Comparison of ENCODE assay signal across 1 cellular context in the genomic region with DNA sequence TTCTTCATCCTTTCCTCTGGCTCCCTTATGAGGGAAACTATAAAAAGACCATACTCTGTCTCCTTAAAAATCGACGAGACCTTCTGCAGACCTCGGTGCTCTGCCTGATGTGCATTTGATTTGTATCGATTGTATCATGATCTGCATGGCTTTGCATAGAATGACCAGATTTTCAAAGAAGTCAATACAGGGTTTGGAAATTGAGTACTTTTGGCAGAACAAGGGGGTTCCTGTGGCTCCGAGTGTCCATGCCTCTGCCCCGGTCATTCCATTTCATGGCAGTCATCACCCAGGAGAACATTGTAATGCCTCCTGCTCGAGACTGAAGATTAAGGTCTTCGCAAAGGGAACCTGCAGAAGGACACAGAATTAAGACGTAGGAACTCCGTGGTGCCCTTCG.
TF ChIP-seq lines count a peak whose summit lies in the region.

No MANE protein-coding gene starts in this region.

TF ChIP-seq in K562, 482 proteins besides CTCF, POLR2A, EP300 and RAD21 (continues in another document):
- TF ChIP-seq MTF1 (CRISPR knock-in tag; IDR thresholded peaks at IDR 0.05; ENCODE audit: borderline replicate concordance) (no peak), ZNF282 (CRISPR knock-in tag; IDR thresholded peaks at IDR 0.05) (no peak), FOXA3 (CRISPR knock-in tag; conservative IDR thresholded peaks at IDR 0.05 in 1 of 2, IDR thresholded peaks at IDR 0.05 in 1 of 2) (0 out of 4 replicates have a peak, but pooled peaks of 1 of the 2 experiments have one; percentile 6), ARHGAP35 (IDR thresholded peaks at IDR 0.05; ENCODE audit: partially characterized antibody) (no peak), KAT7 (CRISPR knock-in tag; IDR thresholded peaks at IDR 0.05; ENCODE audit: borderline replicate concordance) (peak; percentile 74; the same call in 1 of the 2 replicates), MLLT1 (IDR thresholded peaks at IDR 0.05) (peak in 1 of 2 experiments; percentile 27; a peak in 1 of 4 replicates), ZFX (CRISPR knock-in tag; IDR thresholded peaks at IDR 0.05) (peak; percentile 7; the same call in 1 of the 2 replicates), JUN (IDR thresholded peaks at IDR 0.05; ENCODE audit: borderline replicate concordance, low read depth, low read length) (no peak), JUN (CRISPR knock-in tag; IDR thresholded peaks at IDR 0.05; ENCODE audit: borderline replicate concordance) (0 out of 2 replicates have a peak, but pooled peaks have one; percentile 8), ZKSCAN8 (CRISPR knock-in tag; IDR thresholded peaks at IDR 0.05) (no peak), ZBTB1 (CRISPR knock-in tag; IDR thresholded peaks at IDR 0.05; ENCODE audit: borderline replicate concordance, low read depth) (0 out of 2 replicates have a peak, but pooled peaks have one; percentile 19), ZNF780A (CRISPR knock-in tag; IDR thresholded peaks at IDR 0.05) (no peak), ZNF12 (CRISPR knock-in tag; IDR thresholded peaks at IDR 0.05) (no peak), SRF (CRISPR knock-in tag; IDR thresholded peaks at IDR 0.05) (no peak), U2AF2 (optimal IDR thresholded peaks at IDR 0.05; ENCODE audit: low read depth, low read length) (no peak), MITF (IDR thresholded peaks at IDR 0.05) (no peak), KDM5B (IDR thresholded peaks at IDR 0.05; ENCODE audit: insufficient replicate concordance, low read depth, low read length) (no peak), MIER1 (IDR thresholded peaks at IDR 0.05; ENCODE audit: low read depth) (0 out of 2 replicates have a peak, but pooled peaks have one; percentile 16), SAP30 (IDR thresholded peaks at IDR 0.05; ENCODE audit: borderline replicate concordance, insufficient read depth, low read depth, low read length, poor library complexity, severe bottlenecking) (peak; percentile 35), CREB1 (IDR thresholded peaks at IDR 0.05) (0 out of 2 replicates have a peak, but pooled peaks have one; percentile 33), CREB1 (CRISPR knock-in tag; IDR thresholded peaks at IDR 0.05) (no peak), YY1 (IDR thresholded peaks at IDR 0.05; ENCODE audit: borderline replicate concordance in 1 of 3, control insufficient read depth in 1 of 3, extremely low read depth in 1 of 3, insufficient read depth in 3 of 3, insufficient read length in 1 of 3, insufficient replicate concordance in 2 of 3, low read depth in 1 of 3, low read length in 2 of 3) (peak in 1 of 3 experiments; percentile 7), ZBTB12 (CRISPR knock-in tag; IDR thresholded peaks at IDR 0.05) (no peak), JUND (IDR thresholded peaks at IDR 0.05; ENCODE audit: borderline replicate concordance, low read depth, low read length) (no peak), JUND (tag; IDR thresholded peaks at IDR 0.05; ENCODE audit: borderline replicate concordance, low read depth, low read length) (no peak), RBM39 (optimal IDR thresholded peaks at IDR 0.05; ENCODE audit: low read depth, low read length) (no peak), SMC3 (conservative IDR thresholded peaks at IDR 0.05; ENCODE audit: insufficient read depth, low read depth, low read length) (no peak), HNRNPL (IDR thresholded peaks at IDR 0.05; ENCODE audit: low read depth, low read length) (no peak), NCOA4 (IDR thresholded peaks at IDR 0.05; ENCODE audit: partially characterized antibody) (no peak), ZNF41 (CRISPR knock-in tag; conservative IDR thresholded peaks at IDR 0.05) (no peak), POLR3G (IDR thresholded peaks at IDR 0.05; ENCODE audit: extremely low read depth, insufficient read length, insufficient replicate concordance) (no peak), ZNF197 (CRISPR knock-in tag; IDR thresholded peaks at IDR 0.05; ENCODE audit: low read depth) (no peak), TCFL5 (CRISPR knock-in tag; conservative IDR thresholded peaks at IDR 0.05) (no peak), NR2C2 (CRISPR knock-in tag; IDR thresholded peaks at IDR 0.05) (no peak), NR2C2 (tag; IDR thresholded peaks at IDR 0.05) (peak; percentile 11; the same call in 1 of the 2 replicates), TCF7 (IDR thresholded peaks at IDR 0.05; ENCODE audit: borderline replicate concordance) (no peak), ZNF696 (CRISPR knock-in tag; conservative IDR thresholded peaks at IDR 0.05) (no peak), ILF3 (IDR thresholded peaks at IDR 0.05; ENCODE audit: borderline replicate concordance) (no peak), TGIF2 (CRISPR knock-in tag; IDR thresholded peaks at IDR 0.05) (no peak; the same call in 1 of the 2 replicates)
- TF ChIP-seq, protein P1, sequence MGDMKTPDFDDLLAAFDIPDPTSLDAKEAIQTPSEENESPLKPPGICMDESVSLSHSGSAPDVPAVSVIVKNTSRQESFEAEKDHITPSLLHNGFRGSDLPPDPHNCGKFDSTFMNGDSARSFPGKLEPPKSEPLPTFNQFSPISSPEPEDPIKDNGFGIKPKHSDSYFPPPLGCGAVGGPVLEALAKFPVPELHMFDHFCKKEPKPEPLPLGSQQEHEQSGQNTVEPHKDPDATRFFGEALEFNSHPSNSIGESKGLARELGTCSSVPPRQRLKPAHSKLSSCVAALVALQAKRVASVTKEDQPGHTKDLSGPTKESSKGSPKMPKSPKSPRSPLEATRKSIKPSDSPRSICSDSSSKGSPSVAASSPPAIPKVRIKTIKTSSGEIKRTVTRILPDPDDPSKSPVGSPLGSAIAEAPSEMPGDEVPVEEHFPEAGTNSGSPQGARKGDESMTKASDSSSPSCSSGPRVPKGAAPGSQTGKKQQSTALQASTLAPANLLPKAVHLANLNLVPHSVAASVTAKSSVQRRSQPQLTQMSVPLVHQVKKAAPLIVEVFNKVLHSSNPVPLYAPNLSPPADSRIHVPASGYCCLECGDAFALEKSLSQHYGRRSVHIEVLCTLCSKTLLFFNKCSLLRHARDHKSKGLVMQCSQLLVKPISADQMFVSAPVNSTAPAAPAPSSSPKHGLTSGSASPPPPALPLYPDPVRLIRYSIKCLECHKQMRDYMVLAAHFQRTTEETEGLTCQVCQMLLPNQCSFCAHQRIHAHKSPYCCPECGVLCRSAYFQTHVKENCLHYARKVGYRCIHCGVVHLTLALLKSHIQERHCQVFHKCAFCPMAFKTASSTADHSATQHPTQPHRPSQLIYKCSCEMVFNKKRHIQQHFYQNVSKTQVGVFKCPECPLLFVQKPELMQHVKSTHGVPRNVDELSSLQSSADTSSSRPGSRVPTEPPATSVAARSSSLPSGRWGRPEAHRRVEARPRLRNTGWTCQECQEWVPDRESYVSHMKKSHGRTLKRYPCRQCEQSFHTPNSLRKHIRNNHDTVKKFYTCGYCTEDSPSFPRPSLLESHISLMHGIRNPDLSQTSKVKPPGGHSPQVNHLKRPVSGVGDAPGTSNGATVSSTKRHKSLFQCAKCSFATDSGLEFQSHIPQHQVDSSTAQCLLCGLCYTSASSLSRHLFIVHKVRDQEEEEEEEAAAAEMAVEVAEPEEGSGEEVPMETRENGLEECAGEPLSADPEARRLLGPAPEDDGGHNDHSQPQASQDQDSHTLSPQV (IDR thresholded peaks at IDR 0.05): 0 out of 2 replicates have a peak, but pooled peaks have one; percentile 44
- TF ChIP-seq, protein P2, sequence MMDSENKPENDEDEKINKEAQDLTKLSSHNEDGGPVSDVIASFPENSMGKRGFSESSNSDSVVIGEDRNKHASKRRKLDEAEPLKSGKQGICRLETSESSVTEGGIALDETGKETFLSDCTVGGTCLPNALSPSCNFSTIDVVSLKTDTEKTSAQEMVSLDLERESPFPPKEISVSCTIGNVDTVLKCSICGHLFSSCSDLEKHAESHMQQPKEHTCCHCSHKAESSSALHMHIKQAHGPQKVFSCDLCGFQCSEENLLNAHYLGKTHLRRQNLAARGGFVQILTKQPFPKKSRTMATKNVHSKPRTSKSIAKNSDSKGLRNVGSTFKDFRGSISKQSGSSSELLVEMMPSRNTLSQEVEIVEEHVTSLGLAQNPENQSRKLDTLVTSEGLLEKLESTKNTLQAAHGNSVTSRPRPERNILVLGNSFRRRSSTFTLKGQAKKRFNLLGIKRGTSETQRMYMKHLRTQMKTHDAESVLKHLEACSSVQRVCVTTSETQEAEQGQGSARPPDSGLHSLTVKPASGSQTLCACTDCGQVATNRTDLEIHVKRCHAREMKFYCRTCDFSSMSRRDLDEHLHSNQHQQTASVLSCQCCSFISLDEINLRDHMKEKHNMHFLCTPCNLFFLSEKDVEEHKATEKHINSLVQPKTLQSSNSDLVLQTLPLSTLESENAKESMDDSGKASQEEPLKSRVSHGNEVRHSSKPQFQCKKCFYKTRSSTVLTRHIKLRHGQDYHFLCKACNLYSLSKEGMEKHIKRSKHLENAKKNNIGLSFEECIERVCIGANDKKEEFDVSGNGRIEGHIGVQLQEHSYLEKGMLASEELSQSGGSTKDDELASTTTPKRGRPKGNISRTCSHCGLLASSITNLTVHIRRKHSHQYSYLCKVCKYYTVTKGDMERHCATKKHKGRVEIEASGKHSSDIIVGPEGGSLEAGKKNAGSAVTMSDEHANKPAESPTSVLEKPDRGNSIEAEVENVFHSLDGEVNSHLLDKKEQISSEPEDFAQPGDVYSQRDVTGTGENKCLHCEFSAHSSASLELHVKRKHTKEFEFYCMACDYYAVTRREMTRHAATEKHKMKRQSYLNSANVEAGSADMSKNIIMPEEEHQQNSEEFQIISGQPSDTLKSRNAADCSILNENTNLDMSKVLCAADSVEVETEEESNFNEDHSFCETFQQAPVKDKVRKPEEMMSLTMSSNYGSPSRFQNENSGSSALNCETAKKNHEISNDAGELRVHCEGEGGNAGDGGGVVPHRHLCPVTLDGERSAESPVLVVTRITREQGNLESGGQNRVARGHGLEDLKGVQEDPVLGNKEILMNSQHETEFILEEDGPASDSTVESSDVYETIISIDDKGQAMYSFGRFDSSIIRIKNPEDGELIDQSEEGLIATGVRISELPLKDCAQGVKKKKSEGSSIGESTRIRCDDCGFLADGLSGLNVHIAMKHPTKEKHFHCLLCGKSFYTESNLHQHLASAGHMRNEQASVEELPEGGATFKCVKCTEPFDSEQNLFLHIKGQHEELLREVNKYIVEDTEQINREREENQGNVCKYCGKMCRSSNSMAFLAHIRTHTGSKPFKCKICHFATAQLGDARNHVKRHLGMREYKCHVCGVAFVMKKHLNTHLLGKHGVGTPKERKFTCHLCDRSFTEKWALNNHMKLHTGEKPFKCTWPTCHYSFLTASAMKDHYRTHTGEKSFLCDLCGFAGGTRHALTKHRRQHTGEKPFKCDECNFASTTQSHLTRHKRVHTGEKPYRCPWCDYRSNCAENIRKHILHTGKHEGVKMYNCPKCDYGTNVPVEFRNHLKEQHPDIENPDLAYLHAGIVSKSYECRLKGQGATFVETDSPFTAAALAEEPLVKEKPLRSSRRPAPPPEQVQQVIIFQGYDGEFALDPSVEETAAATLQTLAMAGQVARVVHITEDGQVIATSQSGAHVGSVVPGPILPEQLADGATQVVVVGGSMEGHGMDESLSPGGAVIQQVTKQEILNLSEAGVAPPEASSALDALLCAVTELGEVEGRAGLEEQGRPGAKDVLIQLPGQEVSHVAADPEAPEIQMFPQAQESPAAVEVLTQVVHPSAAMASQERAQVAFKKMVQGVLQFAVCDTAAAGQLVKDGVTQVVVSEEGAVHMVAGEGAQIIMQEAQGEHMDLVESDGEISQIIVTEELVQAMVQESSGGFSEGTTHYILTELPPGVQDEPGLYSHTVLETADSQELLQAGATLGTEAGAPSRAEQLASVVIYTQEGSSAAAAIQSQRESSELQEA (IDR thresholded peaks at IDR 0.05; ENCODE audit: low read depth): no peak
- TF ChIP-seq, protein P3, sequence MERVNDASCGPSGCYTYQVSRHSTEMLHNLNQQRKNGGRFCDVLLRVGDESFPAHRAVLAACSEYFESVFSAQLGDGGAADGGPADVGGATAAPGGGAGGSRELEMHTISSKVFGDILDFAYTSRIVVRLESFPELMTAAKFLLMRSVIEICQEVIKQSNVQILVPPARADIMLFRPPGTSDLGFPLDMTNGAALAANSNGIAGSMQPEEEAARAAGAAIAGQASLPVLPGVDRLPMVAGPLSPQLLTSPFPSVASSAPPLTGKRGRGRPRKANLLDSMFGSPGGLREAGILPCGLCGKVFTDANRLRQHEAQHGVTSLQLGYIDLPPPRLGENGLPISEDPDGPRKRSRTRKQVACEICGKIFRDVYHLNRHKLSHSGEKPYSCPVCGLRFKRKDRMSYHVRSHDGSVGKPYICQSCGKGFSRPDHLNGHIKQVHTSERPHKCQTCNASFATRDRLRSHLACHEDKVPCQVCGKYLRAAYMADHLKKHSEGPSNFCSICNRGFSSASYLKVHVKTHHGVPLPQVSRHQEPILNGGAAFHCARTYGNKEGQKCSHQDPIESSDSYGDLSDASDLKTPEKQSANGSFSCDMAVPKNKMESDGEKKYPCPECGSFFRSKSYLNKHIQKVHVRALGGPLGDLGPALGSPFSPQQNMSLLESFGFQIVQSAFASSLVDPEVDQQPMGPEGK (CRISPR knock-in tag; IDR thresholded peaks at IDR 0.05; ENCODE audit: borderline replicate concordance): 0 out of 2 replicates have a peak, but pooled peaks have one; percentile 41
